9 cellular contexts compared by ENCODE assay signal in the genomic region with DNA sequence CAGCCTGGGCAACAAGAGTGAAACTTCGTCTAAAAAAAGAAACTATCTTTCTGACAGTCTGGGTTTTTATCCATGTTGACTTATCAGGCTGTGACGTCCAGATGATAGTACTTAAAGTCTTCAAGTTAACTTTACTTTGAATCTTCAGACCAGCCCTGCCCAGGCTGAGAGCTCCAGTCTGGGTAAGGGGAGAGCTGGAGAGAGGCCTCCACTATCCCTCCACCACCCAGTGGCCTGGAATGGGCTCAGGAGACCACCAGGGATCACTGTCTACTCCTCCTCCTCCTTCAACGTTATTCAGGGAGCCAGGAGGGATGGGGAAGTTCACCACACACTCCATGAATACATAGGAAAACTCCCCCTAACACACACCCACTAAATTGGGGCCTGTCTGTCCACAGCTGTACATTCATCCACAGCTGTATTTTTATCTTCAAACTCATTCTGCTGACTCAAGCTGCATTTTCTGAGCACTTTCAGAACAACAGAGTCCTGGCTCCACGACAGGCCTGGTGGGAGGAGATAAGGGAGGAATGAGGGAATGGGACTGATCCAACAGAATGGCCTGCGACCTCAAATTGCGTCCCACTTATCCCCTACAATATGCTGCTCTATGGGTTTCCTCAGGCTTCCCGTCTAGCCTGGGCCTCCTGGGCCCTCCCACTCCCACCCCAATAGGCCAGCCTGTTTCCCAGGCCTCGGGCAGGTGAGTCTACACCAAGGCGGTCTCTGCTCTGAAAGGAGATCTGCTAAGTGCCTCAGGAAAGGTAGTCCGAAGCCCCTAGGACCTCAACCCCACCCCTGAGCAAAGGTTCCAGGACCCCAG. TPM values are rescaled to one million over a fixed set of nuclear protein-coding genes. Genes with fewer than 3 reads are reported as not detected.
DNase-seq lines count a peak whose midpoint lies in the region; ATAC-seq, FAIRE-seq and TF ChIP-seq lines count a peak whose summit lies in the region.
"Had no signal": no experiment of that assay in that cellular context is flagged by ENCODE, and none has a peak within 500 bp of the region (broad histone marks: within the 10 kb centered on the region; RNA-seq: fewer than 3 reads in every experiment).

No MANE protein-coding gene starts in this region.

- peak overlapping the region in 2 of 4 donors; percentile 6 to 61 for H3K27ac ChIP-seq in upper lobe of left lung
- H3K27ac ChIP-seq in tibial nerve = peak overlapping the region in 2 of 4 donors; percentile 3 to 21

- H3K4me1 ChIP-seq in upper lobe of left lung (peaks cover 9 to 21% (median 14%) of the 10 kb centered on the region in 4 donors), tibial nerve (peaks cover 0 to 23% (median 5%) of the 10 kb centered on the region in 4 donors)

- H3K27ac Mint-ChIP-seq in activated naive CD4-positive, alpha-beta T cell treated with anti-CD3 and anti-CD28 coated beads, Interleukin-2, amount 50 U/mL, for 24 hours = no peak overlapping the region
- peak overlapping the region; percentile 67 for H3K27ac Mint-ChIP-seq in dendritic cell treated with granulocyte-macrophage colony-stimulating factor and Interleukin-4, amounts not matched to agents 40 ng/mL and 50 ng/mL, for 4 days

- no peak for DNase-seq in activated naive CD4-positive, alpha-beta T cell (lab: John Stamatoyannopoulos, UW)
- DNase-seq in lung microvascular endothelial cell (ENCODE audit: low read depth in 2 of 2) = peak; percentile 35 to 84
- DNase-seq in upper lobe of left lung = no peak
- no peak for DNase-seq in tibial nerve (ENCODE audit: low spot score in 2 of 2)
- no peak for DNase-seq in urothelium cell line (ENCODE audit: low spot score)
- DNase-seq: NCI-H774 had no signal

- H3K4me3 ChIP-seq in upper lobe of left lung = peak overlapping the region in 3 of 4 donors; percentile 60 to 84 (median 75)
- no peak overlapping the region for H3K4me3 ChIP-seq in tibial nerve

- no peak for FAIRE-seq in urothelium cell line (lab: Jason Lieb, UNC)

- WGBS in upper lobe of left lung, 2 donors = 57 to 70% methylated on average over 7 to 10 of the region's 10 CpGs
- 44 to 55% methylated on average over 10 of the region's 10 CpGs for WGBS in tibial nerve, 2 donors

- TF ChIP-seq EP300 in upper lobe of left lung (IDR thresholded peaks at IDR 0.05) (no peak), tibial nerve (IDR thresholded peaks at IDR 0.05) (no peak)

- no peaks in the 10 kb centered on the region for H3K9me3 Mint-ChIP-seq in activated naive CD4-positive, alpha-beta T cell treated with anti-CD3 and anti-CD28 coated beads, Interleukin-2, amount 50 U/mL, for 24 hours
- no peaks in the 10 kb centered on the region for H3K9me3 Mint-ChIP-seq in dendritic cell treated with granulocyte-macrophage colony-stimulating factor and Interleukin-4, amounts not matched to agents 40 ng/mL and 50 ng/mL, for 4 days

- H3K4me1 Mint-ChIP-seq in activated naive CD4-positive, alpha-beta T cell treated with anti-CD3 and anti-CD28 coated beads, Interleukin-2, amount 50 U/mL, for 24 hours = peaks cover 13% of the 10 kb centered on the region
- peaks cover 46% of the 10 kb centered on the region for H3K4me1 Mint-ChIP-seq in dendritic cell treated with granulocyte-macrophage colony-stimulating factor and Interleukin-4, amounts not matched to agents 40 ng/mL and 50 ng/mL, for 4 days (ENCODE audit: low read depth)

- TF ChIP-seq CTCF in upper lobe of left lung (IDR thresholded peaks at IDR 0.05) = no peak
- TF ChIP-seq CTCF in tibial nerve (IDR thresholded peaks at IDR 0.05) = no peak

- TF ChIP-seq POLR2A in upper lobe of left lung (IDR thresholded peaks at IDR 0.05) (no peak), tibial nerve (IDR thresholded peaks at IDR 0.05) (no peak)

- H3K9me3 ChIP-seq in upper lobe of left lung (no peaks in the 10 kb centered on the region), tibial nerve (no peaks in the 10 kb centered on the region)

- H3K36me3 Mint-ChIP-seq in activated naive CD4-positive, alpha-beta T cell treated with anti-CD3 and anti-CD28 coated beads, Interleukin-2, amount 50 U/mL, for 24 hours = no peaks in the 10 kb centered on the region
- no peaks in the 10 kb centered on the region for H3K36me3 Mint-ChIP-seq in dendritic cell treated with granulocyte-macrophage colony-stimulating factor and Interleukin-4, amounts not matched to agents 40 ng/mL and 50 ng/mL, for 4 days (ENCODE audit: low read depth)

- H3K27me3 Mint-ChIP-seq in activated naive CD4-positive, alpha-beta T cell treated with anti-CD3 and anti-CD28 coated beads, Interleukin-2, amount 50 U/mL, for 24 hours = peaks cover 2% of the 10 kb centered on the region
- H3K27me3 Mint-ChIP-seq in dendritic cell treated with granulocyte-macrophage colony-stimulating factor and Interleukin-4, amounts not matched to agents 40 ng/mL and 50 ng/mL, for 4 days = peaks cover 53% of the 10 kb centered on the region

- no peaks in the 10 kb centered on the region for H3K36me3 ChIP-seq in upper lobe of left lung
- H3K36me3 ChIP-seq in tibial nerve = no peaks in the 10 kb centered on the region

- intact Hi-C loops in dendritic cell treated with granulocyte-macrophage colony-stimulating factor and Interleukin-4, amounts not matched to agents 40 ng/mL and 50 ng/mL, for 4 days (cut with micrococcal nuclease) = no loop called here

- H3K4me3 Mint-ChIP-seq in activated naive CD4-positive, alpha-beta T cell treated with anti-CD3 and anti-CD28 coated beads, Interleukin-2, amount 50 U/mL, for 24 hours = peak overlapping the region; percentile 85
- no peak overlapping the region for H3K4me3 Mint-ChIP-seq in dendritic cell treated with granulocyte-macrophage colony-stimulating factor and Interleukin-4, amounts not matched to agents 40 ng/mL and 50 ng/mL, for 4 days

- H3K27me3 ChIP-seq in upper lobe of left lung = no peaks in the 10 kb centered on the region
- H3K27me3 ChIP-seq in tibial nerve = no peaks in the 10 kb centered on the region

- ATAC-seq in upper lobe of left lung (ENCODE audit: low FRiP score in 2 of 2) (peak in 1 of 2 donors; percentile 11), HG02885 (IDR thresholded peaks at IDR 0.05; ENCODE audit: poor library complexity, unreplicated experiment) (no peak)

RNA-seq across cellular contexts. Expression of a gene that starts 1.8 kb away (rescaled TPM):
- total RNA-seq in lung microvascular endothelial cell = 20.3 and 64.7 TPM in 2 replicates
- total RNA-seq in upper lobe of left lung = 1 to 10 TPM; 2.1 to 9.9 (median 4.1) TPM
- 1 to 10 TPM in 2 of 4 donors, under 1 TPM in 2; 0.44 to 2.9 (median 1.3) TPM for total RNA-seq in tibial nerve

RNA-seq across cellular contexts. Expression of a gene that starts 46.7 kb away (rescaled TPM):
- 26.4 and 27.0 TPM in 2 replicates for total RNA-seq in lung microvascular endothelial cell
- total RNA-seq in upper lobe of left lung = 10 to 100 TPM; 15.7 to 65.4 (median 30.2) TPM
- total RNA-seq in tibial nerve = 10 to 100 TPM; 22.4 to 29.7 (median 26.2) TPM

Comparison
In these comparisons a context has a peak if more than half of its experiments do, and no peak if none do; other contexts are left out.
1. DNase-seq: peak in lung microvascular endothelial cell (2 of 2); none in activated naive CD4-positive, alpha-beta T cell (0 of 4), upper lobe of left lung (0 of 2), tibial nerve (0 of 2) and urothelium cell line (single experiment).
2. H3K4me3 ChIP-seq: peak in upper lobe of left lung (3 of 4); none in tibial nerve (0 of 4).